ENCODE assay signal across 12 cellular contexts in the genomic region with DNA sequence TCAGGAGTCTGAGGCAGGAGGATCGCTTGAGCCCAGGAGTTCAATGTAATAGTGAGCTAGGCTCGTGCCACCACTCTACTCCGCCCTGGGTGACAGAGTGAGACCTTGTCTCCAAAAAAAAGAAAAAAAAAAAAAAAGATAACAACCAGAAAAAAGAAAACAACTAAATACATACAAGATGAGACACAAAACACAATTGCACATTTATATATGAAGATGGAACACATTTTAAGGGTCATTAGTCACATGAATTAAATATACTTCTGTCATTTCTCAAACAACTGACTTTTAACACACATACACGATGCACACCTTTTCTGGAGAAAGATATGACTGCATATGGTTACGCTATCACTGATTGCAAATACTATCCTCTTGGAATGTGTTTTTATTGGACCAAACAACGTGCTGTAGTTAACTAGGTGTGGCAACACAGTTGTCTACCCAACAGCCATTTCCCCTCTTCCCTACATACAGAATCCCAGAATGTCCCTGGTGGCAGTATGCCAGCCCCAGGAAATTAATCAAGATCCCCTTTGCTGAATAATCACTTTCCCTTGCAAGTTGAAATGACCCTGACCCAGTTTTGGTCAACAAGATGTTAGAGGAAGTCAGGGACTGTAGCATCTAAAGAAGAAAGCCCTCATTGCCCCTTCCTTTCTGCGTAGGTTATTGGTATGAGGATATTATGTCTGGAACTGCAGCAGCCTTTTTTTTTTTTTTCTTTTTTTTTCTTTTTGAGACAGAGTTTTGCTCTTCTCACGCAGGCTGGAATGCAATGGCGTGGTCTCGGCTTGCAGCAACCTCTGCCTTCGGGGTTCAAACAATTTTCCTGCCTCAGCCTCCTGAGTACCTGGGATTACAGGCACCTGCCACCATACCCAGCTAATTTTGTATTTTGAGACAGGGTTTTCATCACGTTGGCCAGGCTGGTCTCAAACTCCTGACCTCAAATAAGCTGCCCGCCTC. TPM values are rescaled to one million over a fixed set of nuclear protein-coding genes. Genes with fewer than 3 reads are reported as not detected.
DNase-seq lines count a peak whose midpoint lies in the region; ATAC-seq, FAIRE-seq and TF ChIP-seq lines count a peak whose summit lies in the region.
"Had no signal": no experiment of that assay in that cellular context is flagged by ENCODE, and none has a peak within 500 bp of the region (broad histone marks: within the 10 kb centered on the region; RNA-seq: fewer than 3 reads in every experiment).

No MANE protein-coding gene starts in this region.

- DNase-seq in activated CD8-positive, alpha-beta T cell treated with anti-CD3 and anti-CD28 coated beads, Interleukin-2, amount 10 ng/mL, durations not matched to agents 7 days and 5 days = no peak
- DNase-seq in activated CD8-positive, alpha-beta T cell treated with anti-CD3 and anti-CD28 coated beads for 36 hours = no peak
- DNase-seq in GM12878 (ENCODE audit: low read depth, low spot score) (no peak), left colon (peak in 1 of 2 donors; percentile 63), GM12892 (ENCODE audit: insufficient read length) (no peak), RKO (ENCODE audit: low spot score) (no peak), NCI-H2029 treated with DMSO at 0.1 percent for 48 hours (lab: John Stamatoyannopoulos, UW) (no peak)
- DNase-seq: aorta; effector memory CD8-positive, alpha-beta T cell; Karpas-422 had no signal

- H3K27me3 Mint-ChIP-seq in activated CD8-positive, alpha-beta T cell treated with anti-CD3 and anti-CD28 coated beads, Interleukin-2, amount 10 ng/mL, durations not matched to agents 7 days and 5 days (ENCODE audit: low read depth) = no peaks in the 10 kb centered on the region
- H3K27me3 Mint-ChIP-seq in activated CD8-positive, alpha-beta T cell treated with anti-CD3 and anti-CD28 coated beads for 36 hours = no peaks in the 10 kb centered on the region
- H3K27me3 Mint-ChIP-seq: effector memory CD8-positive, alpha-beta T cell had no signal

- 85% methylated on average over 13 of the region's 13 CpGs for WGBS in GM12878 (ENCODE audit: insufficient coverage, insufficient replicate concordance, low lambda C conversion rate, missing lambda C conversion rate)

- TF ChIP-seq CTCF in activated CD8-positive, alpha-beta T cell treated with anti-CD3 and anti-CD28 coated beads for 36 hours (IDR thresholded peaks at IDR 0.05) = no peak
- TF ChIP-seq CTCF in GM12878 (IDR thresholded peaks at IDR 0.05 in 2 of 3, conservative IDR thresholded peaks at IDR 0.05 in 1 of 3; ENCODE audit: control insufficient read depth in 2 of 3, extremely low read depth in 1 of 3, insufficient read depth in 1 of 3, low read depth in 3 of 3, low read length in 3 of 3) = no peak

- H3K9me3 ChIP-seq in GM12878 (replicated peaks; ENCODE audit: control insufficient read depth, insufficient read depth, low read length) = no peaks in the 10 kb centered on the region
- H3K9me3 ChIP-seq in subcutaneous abdominal adipose tissue (ENCODE audit: control insufficient read depth in 5 of 5, low read length in 5 of 5) = no peaks in the 10 kb centered on the region

- SMC1A ChIA-PET in GM12878 (lab: Charles Lee; ENCODE audit: uncharacterized antibody, unreplicated experiment) = no interaction called here

- no peak for FAIRE-seq in GM12878 (lab: Jason Lieb, UNC)
- no peak for FAIRE-seq in GM12892 (lab: Jason Lieb, UNC)
- FAIRE-seq: RCC 7860 had no signal

- POLR2A ChIA-PET in activated CD8-positive, alpha-beta T cell treated with anti-CD3 and anti-CD28 coated beads, Interleukin-2, amount 10 ng/mL, durations not matched to agents 7 days and 5 days (lab: Charles Lee) = no interaction called here
- POLR2A ChIA-PET in activated CD8-positive, alpha-beta T cell treated with anti-CD3 and anti-CD28 coated beads for 36 hours (lab: Charles Lee) = no interaction called here
- POLR2A ChIA-PET in GM12878 (lab: Charles Lee) = interaction anchor here (0.6 to 1.1 kb wide), 2 partner anchors 19 to 172 kb away, joined by 5 read pairs; no protein-coding TSS in a partner anchor

- RAD21 ChIA-PET in GM12878 (lab: Charles Lee; ENCODE audit: unreplicated experiment) = no interaction called here

- H3K4me2 ChIP-seq in GM12878 (ENCODE audit: control insufficient read depth, insufficient read depth) = no peak overlapping the region

- H3K9ac ChIP-seq in GM12878 (ENCODE audit: control insufficient read depth, insufficient read depth, low read length) = no peak overlapping the region
- H3K9ac ChIP-seq in subcutaneous abdominal adipose tissue (ENCODE audit: low read length in 5 of 5) = peak overlapping the region in 2 of 5 donors; percentile 15 to 66

- ATAC-seq in activated CD8-positive, alpha-beta T cell treated with anti-CD3 and anti-CD28 coated beads, Interleukin-2, amount 10 ng/mL, durations not matched to agents 7 days and 5 days = no peak
- ATAC-seq in activated CD8-positive, alpha-beta T cell treated with anti-CD3 and anti-CD28 coated beads for 36 hours = no peak
- ATAC-seq in GM12878 = no peak
- ATAC-seq in left colon = peak; percentile 87
- ATAC-seq: effector memory CD8-positive, alpha-beta T cell had no signal

- no peak for TF ChIP-seq POLR2A in GM12878 (IDR thresholded peaks at IDR 0.05; ENCODE audit: low read depth, low read length)
- no peak for TF ChIP-seq POLR2A in GM12892 (IDR thresholded peaks at IDR 0.05; ENCODE audit: low read depth, low read length)

- H3K4me3 ChIP-seq in GM12878 (no peak overlapping the region), subcutaneous abdominal adipose tissue (ENCODE audit: low read depth in 1 of 5, low read length in 5 of 5) (no peak overlapping the region)

- H3K4me1 ChIP-seq in GM12878 (ENCODE audit: control insufficient read depth, insufficient read depth, low read length) (peaks cover 4% of the 10 kb centered on the region), subcutaneous abdominal adipose tissue (ENCODE audit: control insufficient read depth in 5 of 5, insufficient read depth in 5 of 5, low read length in 5 of 5) (peaks cover 12 to 68% (median 61%) of the 10 kb centered on the region in 5 donors)

- H3K27ac ChIP-seq in GM12878 (ENCODE audit: control insufficient read depth, insufficient read depth) (no peak overlapping the region), subcutaneous abdominal adipose tissue (ENCODE audit: low read depth, low read length) (peak overlapping the region; percentile 90)

- H3K36me3 Mint-ChIP-seq in activated CD8-positive, alpha-beta T cell treated with anti-CD3 and anti-CD28 coated beads, Interleukin-2, amount 10 ng/mL, durations not matched to agents 7 days and 5 days (ENCODE audit: low read depth) = peaks cover 39% of the 10 kb centered on the region
- H3K36me3 Mint-ChIP-seq in activated CD8-positive, alpha-beta T cell treated with anti-CD3 and anti-CD28 coated beads for 36 hours (ENCODE audit: low read depth) = peaks cover 35% of the 10 kb centered on the region

- intact Hi-C loops in activated CD8-positive, alpha-beta T cell treated with anti-CD3 and anti-CD28 coated beads for 36 hours (cut with micrococcal nuclease) = no loop called here
- intact Hi-C loops in GM12878 (cut with micrococcal nuclease; ENCODE audit: unreplicated experiment) = no loop called here
- intact Hi-C loops in left colon (cut with DNase I, micrococcal nuclease) = no loop called here

- no peak overlapping the region for H3K4me3 Mint-ChIP-seq in activated CD8-positive, alpha-beta T cell treated with anti-CD3 and anti-CD28 coated beads, Interleukin-2, amount 10 ng/mL, durations not matched to agents 7 days and 5 days
- no peak overlapping the region for H3K4me3 Mint-ChIP-seq in activated CD8-positive, alpha-beta T cell treated with anti-CD3 and anti-CD28 coated beads for 36 hours
- H3K4me3 Mint-ChIP-seq: effector memory CD8-positive, alpha-beta T cell had no signal

- CTCF ChIA-PET in activated CD8-positive, alpha-beta T cell treated with anti-CD3 and anti-CD28 coated beads, Interleukin-2, amount 10 ng/mL, durations not matched to agents 7 days and 5 days (lab: Charles Lee) = no interaction called here
- CTCF ChIA-PET in activated CD8-positive, alpha-beta T cell treated with anti-CD3 and anti-CD28 coated beads for 36 hours (lab: Charles Lee) = interaction anchor here (1.4 kb wide), 1 partner anchor 18 kb away, joined by 3 read pairs; the partner anchor contains the start of gene ESYT1
- CTCF ChIA-PET in GM12878 (lab: Yijun Ruan, JAX) = interaction anchor here (1.5 kb wide), 1 partner anchor 42 kb away, joined by 4 read pairs; the partner anchor contains the start of gene SMARCC2

- H3K4me1 Mint-ChIP-seq in activated CD8-positive, alpha-beta T cell treated with anti-CD3 and anti-CD28 coated beads, Interleukin-2, amount 10 ng/mL, durations not matched to agents 7 days and 5 days (ENCODE audit: low read depth) = peaks cover 39% of the 10 kb centered on the region
- H3K4me1 Mint-ChIP-seq in activated CD8-positive, alpha-beta T cell treated with anti-CD3 and anti-CD28 coated beads for 36 hours (ENCODE audit: low read depth) = peaks cover 36% of the 10 kb centered on the region

- H3K27ac Mint-ChIP-seq in activated CD8-positive, alpha-beta T cell treated with anti-CD3 and anti-CD28 coated beads, Interleukin-2, amount 10 ng/mL, durations not matched to agents 7 days and 5 days = peak overlapping the region; percentile 25
- no peak overlapping the region for H3K27ac Mint-ChIP-seq in activated CD8-positive, alpha-beta T cell treated with anti-CD3 and anti-CD28 coated beads for 36 hours

- TF ChIP-seq EP300 in GM12878 (IDR thresholded peaks at IDR 0.05; ENCODE audit: borderline replicate concordance in 1 of 2, control insufficient read depth in 1 of 2, low read depth in 2 of 2, low read length in 2 of 2) = no peak

- no peaks in the 10 kb centered on the region for H4K20me1 ChIP-seq in GM12878 (ENCODE audit: control insufficient read depth, insufficient read depth)

- H3K36me3 ChIP-seq in GM12878 (ENCODE audit: control insufficient read depth in 2 of 2, insufficient read depth in 2 of 2, low read length in 1 of 2) (peaks cover 8 to 13% of the 10 kb centered on the region in 2 experiments; a peak in 3 of 4 replicates), subcutaneous abdominal adipose tissue (ENCODE audit: control insufficient read depth in 5 of 5, insufficient read depth in 5 of 5, low read length in 5 of 5) (peaks cover 2 to 36% (median 32%) of the 10 kb centered on the region in 5 donors)

- in situ Hi-C loops in GM12878 (cut with MboI) = no loop called here

- no peaks in the 10 kb centered on the region for H3K9me3 Mint-ChIP-seq in activated CD8-positive, alpha-beta T cell treated with anti-CD3 and anti-CD28 coated beads, Interleukin-2, amount 10 ng/mL, durations not matched to agents 7 days and 5 days (ENCODE audit: insufficient read depth)
- no peaks in the 10 kb centered on the region for H3K9me3 Mint-ChIP-seq in activated CD8-positive, alpha-beta T cell treated with anti-CD3 and anti-CD28 coated beads for 36 hours
- H3K9me3 Mint-ChIP-seq: effector memory CD8-positive, alpha-beta T cell had no signal

- H3K27me3 ChIP-seq in GM12878 (replicated peaks in 1 of 2; ENCODE audit: control insufficient read depth in 2 of 2, insufficient read depth in 2 of 2, low read length in 1 of 2) (no peaks in the 10 kb centered on the region), subcutaneous abdominal adipose tissue (ENCODE audit: control insufficient read depth in 5 of 5, insufficient read depth in 4 of 5, low read length in 5 of 5) (no peaks in the 10 kb centered on the region)

- TF ChIP-seq RAD21 in GM12878 (IDR thresholded peaks at IDR 0.05; ENCODE audit: insufficient read depth, low read depth, low read length) = no peak

- no peak overlapping the region for H2AFZ ChIP-seq in GM12878 (ENCODE audit: control insufficient read depth, low read depth, low read length)

- peaks cover 6% of the 10 kb centered on the region for H3K79me2 ChIP-seq in GM12878 (ENCODE audit: control insufficient read depth, insufficient read depth, low read length)

- no TSS peak for BruUV-seq in GM12878 (replicated peaks; lab: Mats Ljungman, UMichigan)

RNA-seq across cellular contexts. Expression of gene MYL6B, which starts 5.6 kb away (rescaled TPM):
- 10 to 100 TPM; 60.0 to 60.7 TPM for total RNA-seq in activated CD8-positive, alpha-beta T cell treated with anti-CD3 and anti-CD28 coated beads, Interleukin-2, amount 10 ng/mL, durations not matched to agents 7 days and 5 days
- total RNA-seq in activated CD8-positive, alpha-beta T cell treated with anti-CD3 and anti-CD28 coated beads for 36 hours = 10 to 100 TPM; 60.3 to 66.9 TPM
- total RNA-seq in GM12878 (2013; cell fraction: nucleolus; rRNA removed) = 27.5 and 28.3 TPM in 2 replicates
- total RNA-seq in GM12878 (2014; rRNA removed) (79.1 and 83.8 TPM in 2 replicates), GM12878 (2014; rRNA removed; fragmentation: Illumina TruSeq; extraction: Trizol) (100 and 119 TPM in 2 replicates), GM12878 (2021) (110 and 117 TPM in 2 replicates), left colon (10 to 100 TPM; 17.1 to 21.9 TPM)
- polyA plus RNA-seq in GM12878 (2011; ENCODE audit: low read depth) = 38.7 TPM
- polyA plus RNA-seq in GM12878 (2011; rRNA removed) (62.6 and 88.4 TPM in 2 replicates), GM12878 (2014; fragmentation: Illumina TruSeq; extraction: Trizol) (24.0 and 75.5 TPM in 2 replicates), GM12878 (2014; fragmentation: Nextera tagmentation; extraction: Ambion mirVana) (100 to 1,000 TPM; 117 to 153 TPM), GM12878 (2014; rRNA removed) (108 and 118 TPM in 2 replicates), GM12878 (2016; fragmentation: Nextera tagmentation; extraction: Ambion mirVana) (100 to 1,000 TPM; 109 to 131 TPM)
- 89.5 and 115 TPM in 2 replicates for polyA plus RNA-seq in GM12878 (2011; cell fraction: cytosol; rRNA removed)
- 58.6 and 60.8 TPM in 2 replicates for polyA plus RNA-seq in GM12878 (2011; cell fraction: nucleus; rRNA removed)
- 86.7 and 121 TPM in 2 replicates for polyA plus RNA-seq in GM12878 (2012)
- polyA minus RNA-seq in GM12878 (2011; rRNA and poly(A)+ RNA removed) = 37.7 and 41.9 TPM in 2 replicates
- polyA minus RNA-seq in GM12878 (2011; cell fraction: cytosol; rRNA and poly(A)+ RNA removed) = 12.2 and 14.5 TPM in 2 replicates
- polyA minus RNA-seq in GM12878 (2011; cell fraction: nucleus; rRNA and poly(A)+ RNA removed) = 10.8 and 14.4 TPM in 2 replicates
- 105 TPM for polyA plus RNA-seq in GM12892 (2012; ENCODE audit: missing spikeins)

RNA-seq across cellular contexts. Expression of gene MYL6, which starts 11.4 kb away (rescaled TPM):
- total RNA-seq in activated CD8-positive, alpha-beta T cell treated with anti-CD3 and anti-CD28 coated beads, Interleukin-2, amount 10 ng/mL, durations not matched to agents 7 days and 5 days = 1,000 to 10,000 TPM; 1,527 to 1,542 TPM
- total RNA-seq in activated CD8-positive, alpha-beta T cell treated with anti-CD3 and anti-CD28 coated beads for 36 hours = 100 to 1,000 TPM; 647 to 663 TPM
- 108 and 118 TPM in 2 replicates for total RNA-seq in GM12878 (2013; cell fraction: nucleolus; rRNA removed)
- 1,128 and 1,250 TPM in 2 replicates for total RNA-seq in GM12878 (2014; rRNA removed)
- 1,571 and 1,613 TPM in 2 replicates for total RNA-seq in GM12878 (2014; rRNA removed; fragmentation: Illumina TruSeq; extraction: Trizol)
- total RNA-seq in GM12878 (2021) = 1,000 and 1,003 TPM in 2 replicates
- 1,713 TPM for polyA plus RNA-seq in GM12878 (2011; ENCODE audit: low read depth)
- polyA plus RNA-seq in GM12878 (2011; rRNA removed) = 2,085 and 2,088 TPM in 2 replicates
- 1,611 and 1,625 TPM in 2 replicates for polyA plus RNA-seq in GM12878 (2011; cell fraction: cytosol; rRNA removed)
- 932 and 1,124 TPM in 2 replicates for polyA plus RNA-seq in GM12878 (2011; cell fraction: nucleus; rRNA removed)
- 940 and 1,094 TPM in 2 replicates for polyA plus RNA-seq in GM12878 (2012)
- 1,228 and 1,402 TPM in 2 replicates for polyA plus RNA-seq in GM12878 (2014; fragmentation: Illumina TruSeq; extraction: Trizol)
- 1,000 to 10,000 TPM; 3,206 to 4,116 TPM for polyA plus RNA-seq in GM12878 (2014; fragmentation: Nextera tagmentation; extraction: Ambion mirVana)
- 1,169 and 1,187 TPM in 2 replicates for polyA plus RNA-seq in GM12878 (2014; rRNA removed)
- polyA plus RNA-seq in GM12878 (2016; fragmentation: Nextera tagmentation; extraction: Ambion mirVana) = 1,000 to 10,000 TPM; 2,172 to 2,412 TPM
- 355 and 360 TPM in 2 replicates for polyA minus RNA-seq in GM12878 (2011; rRNA and poly(A)+ RNA removed)
- polyA minus RNA-seq in GM12878 (2011; cell fraction: cytosol; rRNA and poly(A)+ RNA removed) = 115 and 135 TPM in 2 replicates
- 233 and 287 TPM in 2 replicates for polyA minus RNA-seq in GM12878 (2011; cell fraction: nucleus; rRNA and poly(A)+ RNA removed)
- total RNA-seq in left colon = 1,000 to 10,000 TPM; 1,832 to 2,224 TPM
- polyA plus RNA-seq in GM12892 (2012; ENCODE audit: missing spikeins) = 1,951 TPM

RNA-seq across cellular contexts. Expression of gene ESYT1, which starts 18.7 kb away (rescaled TPM):
- 100 to 1,000 TPM; 317 to 333 TPM for total RNA-seq in activated CD8-positive, alpha-beta T cell treated with anti-CD3 and anti-CD28 coated beads, Interleukin-2, amount 10 ng/mL, durations not matched to agents 7 days and 5 days
- total RNA-seq in activated CD8-positive, alpha-beta T cell treated with anti-CD3 and anti-CD28 coated beads for 36 hours = 100 to 1,000 TPM; 154 to 160 TPM
- 75.5 and 88.1 TPM in 2 replicates for total RNA-seq in GM12878 (2013; cell fraction: nucleolus; rRNA removed)
- 86.6 and 105 TPM in 2 replicates for total RNA-seq in GM12878 (2014; rRNA removed)
- total RNA-seq in GM12878 (2014; rRNA removed; fragmentation: Illumina TruSeq; extraction: Trizol) = 47.5 and 49.9 TPM in 2 replicates
- total RNA-seq in GM12878 (2021) = 84.1 and 92.9 TPM in 2 replicates
- polyA plus RNA-seq in GM12878 (2011; ENCODE audit: low read depth) = 45.0 TPM
- polyA plus RNA-seq in GM12878 (2011; rRNA removed) = 35.8 and 84.4 TPM in 2 replicates
- 74.3 and 108 TPM in 2 replicates for polyA plus RNA-seq in GM12878 (2011; cell fraction: cytosol; rRNA removed)
- 130 and 135 TPM in 2 replicates for polyA plus RNA-seq in GM12878 (2011; cell fraction: nucleus; rRNA removed)
- polyA plus RNA-seq in GM12878 (2012) = 45.5 and 54.9 TPM in 2 replicates
- polyA plus RNA-seq in GM12878 (2014; fragmentation: Illumina TruSeq; extraction: Trizol) = 61.3 and 120 TPM in 2 replicates
- polyA plus RNA-seq in GM12878 (2014; fragmentation: Nextera tagmentation; extraction: Ambion mirVana) = 10 to 100 TPM; 55.6 to 57.9 TPM
- polyA plus RNA-seq in GM12878 (2014; rRNA removed) = 58.2 and 70.6 TPM in 2 replicates
- 10 to 100 TPM; 89.7 to 96.6 TPM for polyA plus RNA-seq in GM12878 (2016; fragmentation: Nextera tagmentation; extraction: Ambion mirVana)
- polyA minus RNA-seq in GM12878 (2011; rRNA and poly(A)+ RNA removed) = 94.9 and 103 TPM in 2 replicates
- polyA minus RNA-seq in GM12878 (2011; cell fraction: cytosol; rRNA and poly(A)+ RNA removed) = 52.5 and 60.8 TPM in 2 replicates
- polyA minus RNA-seq in GM12878 (2011; cell fraction: nucleus; rRNA and poly(A)+ RNA removed) = 45.0 and 55.4 TPM in 2 replicates
- 10 to 100 TPM; 44.4 to 48.6 TPM for total RNA-seq in left colon
- 54.4 TPM for polyA plus RNA-seq in GM12892 (2012; ENCODE audit: missing spikeins)

RNA-seq across cellular contexts. Expression of gene ZC3H10, which starts 28.7 kb away (rescaled TPM):
- 10 to 100 TPM in 1 of 2 experiments, 1 to 10 TPM in 1; 9.1 to 10.6 TPM for total RNA-seq in activated CD8-positive, alpha-beta T cell treated with anti-CD3 and anti-CD28 coated beads, Interleukin-2, amount 10 ng/mL, durations not matched to agents 7 days and 5 days
- total RNA-seq in activated CD8-positive, alpha-beta T cell treated with anti-CD3 and anti-CD28 coated beads for 36 hours = 1 to 10 TPM; 6.8 to 7.2 TPM
- 17.6 and 18.6 TPM in 2 replicates for total RNA-seq in GM12878 (2013; cell fraction: nucleolus; rRNA removed)
- total RNA-seq in GM12878 (2014; rRNA removed) (4.2 and 4.4 TPM in 2 replicates), GM12878 (2014; rRNA removed; fragmentation: Illumina TruSeq; extraction: Trizol) (4.3 TPM in 2 replicates), GM12878 (2021) (6.4 and 7.0 TPM in 2 replicates), left colon (1 to 10 TPM; 3.5 to 4.1 TPM)
- 0.56 TPM for polyA plus RNA-seq in GM12878 (2011; ENCODE audit: low read depth)
- polyA plus RNA-seq in GM12878 (2011; rRNA removed) (1.3 and 1.8 TPM in 2 replicates), GM12878 (2014; fragmentation: Illumina TruSeq; extraction: Trizol) (1.8 and 2.6 TPM in 2 replicates), GM12878 (2014; fragmentation: Nextera tagmentation; extraction: Ambion mirVana) (under 1 TPM; 0.56 to 0.75 TPM), GM12878 (2014; rRNA removed) (3.2 and 4.0 TPM in 2 replicates), GM12878 (2016; fragmentation: Nextera tagmentation; extraction: Ambion mirVana) (1 to 10 TPM; 3.3 to 4.2 TPM)
- 1.3 and 1.7 TPM in 2 replicates for polyA plus RNA-seq in GM12878 (2011; cell fraction: cytosol; rRNA removed)
- 4.7 and 5.0 TPM in 2 replicates for polyA plus RNA-seq in GM12878 (2011; cell fraction: nucleus; rRNA removed)
- polyA plus RNA-seq in GM12878 (2012) = 0.89 and 1.4 TPM in 2 replicates
- polyA minus RNA-seq in GM12878 (2011; rRNA and poly(A)+ RNA removed) = 11.3 and 12.2 TPM in 2 replicates
- 2.3 and 2.7 TPM in 2 replicates for polyA minus RNA-seq in GM12878 (2011; cell fraction: cytosol; rRNA and poly(A)+ RNA removed)
- 19.3 and 28.1 TPM in 2 replicates for polyA minus RNA-seq in GM12878 (2011; cell fraction: nucleus; rRNA and poly(A)+ RNA removed)
- 2.7 TPM for polyA plus RNA-seq in GM12892 (2012; ENCODE audit: missing spikeins)

RNA-seq across cellular contexts. Expression of gene RPL41, which starts 30.3 kb away (rescaled TPM):
- total RNA-seq in activated CD8-positive, alpha-beta T cell treated with anti-CD3 and anti-CD28 coated beads, Interleukin-2, amount 10 ng/mL, durations not matched to agents 7 days and 5 days = 1,000 to 10,000 TPM; 3,845 to 4,046 TPM
- 1,000 to 10,000 TPM; 5,401 to 5,452 TPM for total RNA-seq in activated CD8-positive, alpha-beta T cell treated with anti-CD3 and anti-CD28 coated beads for 36 hours
- total RNA-seq in GM12878 (2013; cell fraction: nucleolus; rRNA removed) = 334 and 462 TPM in 2 replicates
- total RNA-seq in GM12878 (2014; rRNA removed) (6,008 and 6,605 TPM in 2 replicates), GM12878 (2014; rRNA removed; fragmentation: Illumina TruSeq; extraction: Trizol) (7,047 and 7,337 TPM in 2 replicates), GM12878 (2021) (5,267 and 5,474 TPM in 2 replicates), left colon (1,000 to 10,000 TPM; 2,955 to 2,956 TPM)
- polyA plus RNA-seq in GM12878 (2011; ENCODE audit: low read depth) = 10,100 TPM
- polyA plus RNA-seq in GM12878 (2011; rRNA removed) (14,787 and 15,000 TPM in 2 replicates), GM12878 (2014; fragmentation: Illumina TruSeq; extraction: Trizol) (9,589 and 10,255 TPM in 2 replicates), GM12878 (2014; fragmentation: Nextera tagmentation; extraction: Ambion mirVana) (over 10,000 TPM; 18,805 to 19,112 TPM), GM12878 (2014; rRNA removed) (7,850 and 8,961 TPM in 2 replicates), GM12878 (2016; fragmentation: Nextera tagmentation; extraction: Ambion mirVana) (1,000 to 10,000 TPM; 4,144 to 4,477 TPM)
- polyA plus RNA-seq in GM12878 (2011; cell fraction: cytosol; rRNA removed) = 17,621 and 20,103 TPM in 2 replicates
- 5,313 and 5,539 TPM in 2 replicates for polyA plus RNA-seq in GM12878 (2011; cell fraction: nucleus; rRNA removed)
- polyA plus RNA-seq in GM12878 (2012) = 10,955 and 14,767 TPM in 2 replicates
- 2,516 and 2,593 TPM in 2 replicates for polyA minus RNA-seq in GM12878 (2011; rRNA and poly(A)+ RNA removed)
- polyA minus RNA-seq in GM12878 (2011; cell fraction: cytosol; rRNA and poly(A)+ RNA removed) = 1,044 and 1,084 TPM in 2 replicates
- 306 and 308 TPM in 2 replicates for polyA minus RNA-seq in GM12878 (2011; cell fraction: nucleus; rRNA and poly(A)+ RNA removed)
- polyA plus RNA-seq in GM12892 (2012; ENCODE audit: missing spikeins) = 8,175 TPM
